27 cellular contexts compared by ENCODE assay signal in genomic region chr6:157017022-157017421, GRCh38.
"Had no signal": no experiment of that assay in that cellular context is flagged by ENCODE, and none has a peak within 500 bp of the region (broad histone marks: within the 10 kb centered on the region; RNA-seq: fewer than 3 reads in every experiment).

No MANE protein-coding gene starts in this region.

- H3K36me3 ChIP-seq: breast epithelium, heart left ventricle, lower lobe of right lung, pancreas, right atrium auricular region, suprapubic skin, tibial artery, upper lobe of right lung had no signal

- H3K9me3 ChIP-seq: breast epithelium, lower lobe of right lung, pancreas, right atrium auricular region, suprapubic skin, tibial artery, upper lobe of right lung had no signal

- DNase-seq: activated CD4-positive, alpha-beta memory T cell treated with anti-CD3 and anti-CD28 coated beads for 36 hours; activated CD4-positive, alpha-beta T cell treated with anti-CD3 and anti-CD28 coated beads for 4 hours; activated CD8-positive, alpha-beta memory T cell treated with anti-CD3 and anti-CD28 coated beads, Interleukin-2, amount 50 U/mL, for 48 hours; activated effector memory CD4-positive, alpha-beta T cell treated with anti-CD3 and anti-CD28 coated beads, Interleukin-2, amount 50 U/mL, for 16 hours; activated naive CD4-positive, alpha-beta T cell treated with anti-CD3 and anti-CD28 coated beads, Interleukin-2, amount 50 U/mL, for 16 hours; central memory CD4-positive, alpha-beta T cell; endodermal cell; foreskin fibroblast; heart left ventricle; lower lobe of right lung; mesendoderm; nucleus accumbens; pancreas; stimulated activated CD4-positive, alpha-beta T cell treated with anti-CD3 and anti-CD28 coated beads, Interleukin-1b, Interleukin-23, amount 100 ng/mL, for 48 hours; stimulated activated CD4-positive, alpha-beta T cell treated with anti-CD3 and anti-CD28 coated beads, Interleukin-4, amount 100 ng/mL, for 4 hours; stimulated activated naive CD4-positive, alpha-beta T cell; T-helper 1 cell; tibial artery; upper lobe of right lung had no signal

- H3K36me3 Mint-ChIP-seq: activated CD4-positive, alpha-beta memory T cell treated with anti-CD3 and anti-CD28 coated beads for 36 hours had no signal

- FAIRE-seq: pancreas had no signal

- H3K27ac ChIP-seq: breast epithelium, heart left ventricle, lower lobe of right lung, pancreas, right atrium auricular region, suprapubic skin, tibial artery, upper lobe of right lung had no signal

- H3K27ac Mint-ChIP-seq: endodermal cell; T-helper 2 cell treated with Interferon-gamma antibody and Interleukin-4, amounts not matched to agents 5 μg/mL and 100 μg/mL, for 36 hours had no signal

- H3K4me3 ChIP-seq: breast epithelium, heart left ventricle, lower lobe of right lung, pancreas, right atrium auricular region, smooth muscle cell, suprapubic skin, tibial artery, upper lobe of right lung had no signal

- H3K27me3 ChIP-seq: breast epithelium, heart left ventricle, pancreas, right atrium auricular region, suprapubic skin, tibial artery, upper lobe of right lung had no signal

- H3K27me3 Mint-ChIP-seq: activated CD4-positive, alpha-beta memory T cell treated with anti-CD3 and anti-CD28 coated beads for 36 hours had no signal

- H3K9me3 Mint-ChIP-seq: activated CD4-positive, alpha-beta memory T cell treated with anti-CD3 and anti-CD28 coated beads for 36 hours; endodermal cell; neural crest cell; T-helper 2 cell treated with Interferon-gamma antibody and Interleukin-4, amounts not matched to agents 5 μg/mL and 100 μg/mL, for 36 hours had no signal

- H3K4me1 ChIP-seq: breast epithelium had no signal

- H3K4me3 Mint-ChIP-seq: activated CD4-positive, alpha-beta memory T cell treated with anti-CD3 and anti-CD28 coated beads for 36 hours; endodermal cell; neural crest cell; T-helper 2 cell treated with Interferon-gamma antibody and Interleukin-4, amounts not matched to agents 5 μg/mL and 100 μg/mL, for 36 hours had no signal

- ATAC-seq: esophagus mucosa, heart left ventricle, lower lobe of right lung, pancreas, SK-N-SH treated with all-trans-retinoic acid at 6 μM for 48 hours, upper lobe of right lung had no signal

- H3K4me2 ChIP-seq: smooth muscle cell had no signal
